In the genomic region with DNA sequence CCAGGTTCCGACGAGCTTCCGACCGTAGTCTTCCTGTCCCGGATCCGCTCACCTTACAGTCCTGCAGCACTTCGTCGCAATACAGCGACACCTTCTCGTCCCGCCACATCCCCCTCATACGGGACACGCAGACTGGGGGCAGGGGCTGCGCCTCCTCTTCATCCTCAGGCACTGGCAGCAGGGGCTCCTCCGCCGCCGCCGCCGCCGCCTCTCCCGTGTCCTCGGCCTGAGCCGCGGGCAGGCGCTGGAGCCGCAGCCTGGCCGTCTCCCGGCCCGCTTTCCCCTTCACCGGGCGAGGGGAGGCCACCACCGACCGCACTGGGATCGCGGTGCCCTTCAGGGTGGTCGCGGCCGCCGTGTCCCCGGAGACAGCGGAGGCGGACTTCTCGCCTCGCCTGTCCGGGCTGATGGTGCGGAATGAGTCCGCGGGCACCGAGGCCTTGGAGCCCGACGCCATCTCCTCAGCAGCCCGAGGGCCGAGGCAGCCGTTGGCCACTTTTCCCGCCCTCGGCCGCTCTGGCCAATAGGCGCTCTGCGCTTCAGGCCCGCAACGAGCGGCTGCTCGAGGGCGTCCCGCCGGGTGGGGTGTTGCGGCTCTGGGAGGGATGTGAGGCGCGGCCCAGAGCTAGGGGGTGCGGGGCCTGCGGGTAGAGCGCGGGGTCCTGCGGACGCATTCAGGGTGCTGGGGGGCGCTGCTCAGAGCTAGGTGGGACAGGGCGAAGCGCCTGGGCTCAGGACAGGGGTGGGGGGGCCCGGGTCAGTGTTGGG, we compare ENCODE assay signal across 17 cellular contexts. TPM values are rescaled to one million over a fixed set of nuclear protein-coding genes. Genes with fewer than 3 reads are reported as not detected.
DNase-seq lines count a peak whose midpoint lies in the region; ATAC-seq, FAIRE-seq and TF ChIP-seq lines count a peak whose summit lies in the region.
"Had no signal": no experiment of that assay in that cellular context is flagged by ENCODE, and none has a peak within 500 bp of the region (broad histone marks: within the 10 kb centered on the region; RNA-seq: fewer than 3 reads in every experiment).

TSS of gene SHCBP1L (minus strand) at position 490 of the 768 bp plus-strand sequence. CDS start at position 457, 33 bp downstream.

- FAIRE-seq in small intestine (lab: Jason Lieb, UNC) = no peak
- FAIRE-seq: GM12892 had no signal

- POLR2A ChIA-PET in MCF 10A (lab: Yijun Ruan, JAX) = no interaction called here

- H3K27me3 ChIP-seq in breast epithelium (peaks cover 7 to 17% of the 10 kb centered on the region in 2 donors), esophagus muscularis mucosa (peaks cover 0 to 15% (median 9%) of the 10 kb centered on the region in 4 donors), upper lobe of left lung (peaks cover 0 to 11% (median 7%) of the 10 kb centered on the region in 4 donors), small intestine (ENCODE audit: control insufficient read depth in 2 of 2, insufficient read depth in 2 of 2, low read length in 2 of 2) (peaks cover 0 to 4% of the 10 kb centered on the region in 2 donors)

- TF ChIP-seq CTCF in breast epithelium (IDR thresholded peaks at IDR 0.05) (no peak), MCF 10A (IDR thresholded peaks at IDR 0.05; ENCODE audit: unreplicated experiment) (no peak), esophagus muscularis mucosa (IDR thresholded peaks at IDR 0.05) (no peak), omental fat pad (IDR thresholded peaks at IDR 0.05) (no peak), upper lobe of left lung (IDR thresholded peaks at IDR 0.05) (no peak)

- intact Hi-C loops in breast epithelium (cut with DNase I; ENCODE audit: low total_unique reads) = no loop called here
- intact Hi-C loops in MCF 10A (cut with micrococcal nuclease) = no loop called here
- intact Hi-C loops in esophagus muscularis mucosa (cut with DNase I) = no loop called here

- TF ChIP-seq POLR2A in breast epithelium (IDR thresholded peaks at IDR 0.05) (no peak), esophagus muscularis mucosa (IDR thresholded peaks at IDR 0.05; ENCODE audit: low read depth) (no peak), upper lobe of left lung (IDR thresholded peaks at IDR 0.05) (no peak)

- no peaks in the 10 kb centered on the region for H3K27me3 Mint-ChIP-seq in MCF 10A (ENCODE audit: insufficient read depth, unreplicated experiment)

- peaks cover 0 to 4% of the 10 kb centered on the region in 2 donors for H3K4me1 ChIP-seq in breast epithelium
- H3K4me1 ChIP-seq in esophagus muscularis mucosa = peaks cover 8 to 11% (median 10%) of the 10 kb centered on the region in 4 donors
- peaks cover 0 to 8% (median 5%) of the 10 kb centered on the region in 4 donors for H3K4me1 ChIP-seq in upper lobe of left lung
- H3K4me1 ChIP-seq in small intestine (ENCODE audit: control insufficient read depth in 2 of 2, insufficient read depth in 1 of 2, low read depth in 1 of 2, low read length in 1 of 2) = no peaks in the 10 kb centered on the region

- peak within 1 kb of the TSS; percentile 26 to 65 (median 36) for H3K4me3 ChIP-seq in breast epithelium
- peak within 1 kb of the TSS; percentile 36 to 54 (median 47) for H3K4me3 ChIP-seq in esophagus muscularis mucosa
- peak within 1 kb of the TSS in 2 of 4 donors; percentile 29 to 30 for H3K4me3 ChIP-seq in upper lobe of left lung
- no peak within 1 kb of the TSS for H3K4me3 ChIP-seq in small intestine (ENCODE audit: low read depth in 1 of 2, low read length in 2 of 2)

- H3K27ac ChIP-seq in breast epithelium = no peak within 1 kb of the TSS
- no peak within 1 kb of the TSS for H3K27ac ChIP-seq in esophagus muscularis mucosa (replicated peaks in 1 of 4)
- no peak within 1 kb of the TSS for H3K27ac ChIP-seq in upper lobe of left lung
- H3K27ac ChIP-seq in small intestine (ENCODE audit: low read depth in 1 of 2, low read length in 1 of 2) = no peak within 1 kb of the TSS

- peaks cover 5% of the 10 kb centered on the region for H3K4me1 Mint-ChIP-seq in MCF 10A (ENCODE audit: insufficient read depth, unreplicated experiment)
- H3K4me1 Mint-ChIP-seq: activated CD8-positive, alpha-beta memory T cell treated with anti-CD3 and anti-CD28 coated beads, Interleukin-2, amount 10 ng/mL, durations not matched to agents 7 days and 5 days had no signal

- H3K27ac Mint-ChIP-seq in MCF 10A (ENCODE audit: low read depth, unreplicated experiment) = no peak within 1 kb of the TSS
- H3K27ac Mint-ChIP-seq: activated CD8-positive, alpha-beta memory T cell treated with anti-CD3 and anti-CD28 coated beads, Interleukin-2, amount 10 ng/mL, durations not matched to agents 7 days and 5 days had no signal

- H3K36me3 ChIP-seq in breast epithelium (no peaks in the 10 kb centered on the region), esophagus muscularis mucosa (no peaks in the 10 kb centered on the region), upper lobe of left lung (no peaks in the 10 kb centered on the region), small intestine (ENCODE audit: control insufficient read depth in 2 of 2, insufficient read depth in 2 of 2, low read length in 2 of 2) (no peaks in the 10 kb centered on the region)

- TF ChIP-seq EP300 in esophagus muscularis mucosa (IDR thresholded peaks at IDR 0.05) (no peak), upper lobe of left lung (IDR thresholded peaks at IDR 0.05) (no peak)

- H3K4me3 Mint-ChIP-seq in MCF 10A (ENCODE audit: unreplicated experiment) = no peak within 1 kb of the TSS
- H3K4me3 Mint-ChIP-seq: activated CD8-positive, alpha-beta memory T cell treated with anti-CD3 and anti-CD28 coated beads, Interleukin-2, amount 10 ng/mL, durations not matched to agents 7 days and 5 days had no signal

- CTCF ChIA-PET in MCF 10A (lab: Yijun Ruan, JAX) = interaction anchor here (0.6 to 1.9 kb wide), 2 partner anchors 10 to 62 kb away, joined by 4 to 5 read pairs; no protein-coding TSS in a partner anchor

- WGBS in esophagus muscularis mucosa = 49% methylated on average over 41 of the region's 79 CpGs
- 43 to 55% methylated on average over 21 to 57 of the region's 79 CpGs for WGBS in upper lobe of left lung, 2 donors
- 37 to 55% (median 47%) methylated on average over 55 to 79 of the region's 79 CpGs for WGBS in small intestine, 3 donors

- no TSS peak for BruUV-seq in MCF 10A (replicated peaks; lab: Mats Ljungman, UMichigan)

- H3K36me3 Mint-ChIP-seq in MCF 10A (ENCODE audit: insufficient read depth, unreplicated experiment) = no peaks in the 10 kb centered on the region
- H3K36me3 Mint-ChIP-seq: activated CD8-positive, alpha-beta memory T cell treated with anti-CD3 and anti-CD28 coated beads, Interleukin-2, amount 10 ng/mL, durations not matched to agents 7 days and 5 days had no signal

- ATAC-seq in omental fat pad (ENCODE audit: low FRiP score) (peak; percentile 44), upper lobe of left lung (ENCODE audit: low FRiP score in 2 of 2) (peak; percentile 50 to 51), HG02798 (IDR thresholded peaks at IDR 0.05; ENCODE audit: poor library complexity, unreplicated experiment) (no peak), HG02840 (IDR thresholded peaks at IDR 0.05; ENCODE audit: low FRiP score, unreplicated experiment) (no peak)
- ATAC-seq: activated CD8-positive, alpha-beta memory T cell treated with anti-CD3 and anti-CD28 coated beads, Interleukin-2, amount 10 ng/mL, durations not matched to agents 7 days and 5 days had no signal

- DNase-seq in breast epithelium (ENCODE audit: low spot score in 2 of 2) (no peak), MCF 10A (ENCODE audit: unreplicated experiment) (no peak), esophagus muscularis mucosa (ENCODE audit: extremely low spot score) (no peak), omental fat pad (ENCODE audit: low spot score) (no peak), upper lobe of left lung (peak in 1 of 2 donors; percentile 86), small intestine (no peak)
- DNase-seq: activated CD8-positive, alpha-beta memory T cell treated with anti-CD3 and anti-CD28 coated beads, Interleukin-2, amount 10 ng/mL, durations not matched to agents 7 days and 5 days; DMS53; NCI-H2171; stimulated activated CD4-positive, alpha-beta T cell treated with anti-CD3 and anti-CD28 coated beads, Interleukin-4, amount 100 ng/mL, for 4 hours had no signal

- no peaks in the 10 kb centered on the region for H3K9me3 ChIP-seq in breast epithelium
- H3K9me3 ChIP-seq in esophagus muscularis mucosa = no peaks in the 10 kb centered on the region
- H3K9me3 ChIP-seq in upper lobe of left lung = no peaks in the 10 kb centered on the region
- no peaks in the 10 kb centered on the region for H3K9me3 ChIP-seq in small intestine (ENCODE audit: control insufficient read depth, low read depth)

- H3K9me3 Mint-ChIP-seq in MCF 10A (ENCODE audit: unreplicated experiment) = no peaks in the 10 kb centered on the region

RNA-seq across cellular contexts. Expression of gene SHCBP1L, which starts in this region (rescaled TPM):
- total RNA-seq in breast epithelium (under 1 TPM in 1 of 3 donors, not detected in 2; 0.80 TPM), MCF 10A (2022) (not detected in 2 replicates), esophagus muscularis mucosa (under 1 TPM in 1 of 4 donors, not detected in 3; 0.11 TPM), omental fat pad (1 to 10 TPM in 1 of 4 donors, not detected in 3; 2.8 TPM), upper lobe of left lung (not detected)
- not detected for polyA plus RNA-seq in small intestine
- total RNA-seq: A673; activated CD8-positive, alpha-beta memory T cell treated with anti-CD3 and anti-CD28 coated beads, Interleukin-2, amount 10 ng/mL, durations not matched to agents 7 days and 5 days; LHCN-M2 had no signal
- polyA plus RNA-seq: neural cell, thymus had no signal

Comparison
In these comparisons a context has a peak if more than half of its experiments do, and no peak if none do; other contexts are left out.
1. Peak in ATAC-seq in upper lobe of left lung; RNA of the gene not detected or under 1 TPM.
2. H3K4me3 ChIP-seq: peak in breast epithelium (3 of 3) and esophagus muscularis mucosa (4 of 4); none in small intestine (0 of 2).